In genomic region chr13:61002686-61003085, GRCh38 we compare ENCODE assay signal across 27 cellular contexts.
"Had no signal": no experiment of that assay in that cellular context is flagged by ENCODE, and none has a peak within 500 bp of the region (broad histone marks: within the 10 kb centered on the region; RNA-seq: fewer than 3 reads in every experiment).

No MANE protein-coding gene starts in this region.

- H3K4me1 Mint-ChIP-seq: mesothelial cell of epicardium; naive B cell; stimulated activated memory B cell treated with anti-CD40 and anti-IgM and Interleukin-4, amounts not matched to agents 10 μg/mL and 1 μg/mL and 100 μg/mL, for 72 hours; stimulated activated naive CD8-positive, alpha-beta T cell treated with anti-CD3 and anti-CD28 coated beads, Interleukin-15, amount 100 ng/mL, for 72 hours had no signal

- H3K27ac ChIP-seq: hepatocyte, left lung, lower lobe of right lung, ovary, right atrium auricular region, right lobe of liver, thyroid gland, transverse colon, upper lobe of left lung, vagina had no signal

- H3K36me3 Mint-ChIP-seq: mesothelial cell of epicardium; stimulated activated memory B cell treated with anti-CD40 and anti-IgM and Interleukin-4, amounts not matched to agents 10 μg/mL and 1 μg/mL and 100 μg/mL, for 72 hours had no signal

- DNase-seq: kidney; left colon; left lung; lower lobe of right lung; mammary epithelial cell; mesenchymal stem cell; naive B cell; ovary; right lobe of liver; stimulated activated CD4-positive, alpha-beta T cell treated with anti-CD3 and anti-CD28 coated beads, Interleukin-1b, Interleukin-23, amount 100 ng/mL, for 48 hours; stimulated activated CD4-positive, alpha-beta T cell treated with anti-CD3 and anti-CD28 coated beads, Interleukin-2, amount 100 ng/mL, for 48 hours; stimulated activated CD4-positive, alpha-beta T cell treated with anti-CD3 and anti-CD28 coated beads, Interleukin-4, amount 100 ng/mL, for 4 hours; stimulated activated CD8-positive, alpha-beta memory T cell treated with anti-CD3 and anti-CD28 coated beads, Interleukin-4, amount 100 ng/mL, for 48 hours; stimulated activated naive CD4-positive, alpha-beta T cell treated with Interleukin-2 at 50 U/mL for 16 hours; stimulated activated naive CD8-positive, alpha-beta T cell treated with anti-CD3 and anti-CD28 coated beads, Interleukin-15, amount 100 ng/mL, for 72 hours; substantia nigra; thyroid gland; transverse colon; upper lobe of left lung had no signal

- H3K4me3 ChIP-seq: hepatocyte, left lung, lower lobe of right lung, ovary, right atrium auricular region, right lobe of liver, smooth muscle cell, thyroid gland, transverse colon, upper lobe of left lung, vagina had no signal

- H3K27ac Mint-ChIP-seq: mesothelial cell of epicardium; natural killer cell treated with Interleukin-12 subunit alpha and Interleukin-12 subunit beta and Interleukin-15 and Interleukin-18, amount 100 ng/mL, for 72 hours; progenitor cell of endocrine pancreas; stimulated activated memory B cell treated with anti-CD40 and anti-IgM and Interleukin-4, amounts not matched to agents 10 μg/mL and 1 μg/mL and 100 μg/mL, for 72 hours; stimulated activated naive CD8-positive, alpha-beta T cell treated with anti-CD3 and anti-CD28 coated beads, Interleukin-15, amount 100 ng/mL, for 72 hours had no signal

- ATAC-seq: left colon; left lung; natural killer cell treated with Interleukin-12 subunit alpha and Interleukin-12 subunit beta and Interleukin-15 and Interleukin-18, amount 100 ng/mL, for 72 hours; right lobe of liver; stimulated activated memory B cell treated with anti-CD40 and anti-IgM and Interleukin-4, amounts not matched to agents 10 μg/mL and 1 μg/mL and 100 μg/mL, for 72 hours; stimulated activated naive CD8-positive, alpha-beta T cell treated with anti-CD3 and anti-CD28 coated beads, Interleukin-15, amount 100 ng/mL, for 72 hours had no signal

- H3K27me3 ChIP-seq: hepatocyte, left lung, ovary, right atrium auricular region, right lobe of liver, thyroid gland, transverse colon, upper lobe of left lung, vagina had no signal

- H3K4me2 ChIP-seq: hepatocyte, smooth muscle cell had no signal

- H2AFZ ChIP-seq: hepatocyte had no signal

- H3K36me3 ChIP-seq: left lung, lower lobe of right lung, ovary, right atrium auricular region, right lobe of liver, thyroid gland, transverse colon, upper lobe of left lung, vagina had no signal

- H3K9me3 ChIP-seq: ovary, right lobe of liver, thyroid gland, vagina had no signal

- H3K4me3 Mint-ChIP-seq: mesothelial cell of epicardium; naive B cell; natural killer cell treated with Interleukin-12 subunit alpha and Interleukin-12 subunit beta and Interleukin-15 and Interleukin-18, amount 100 ng/mL, for 72 hours; stimulated activated memory B cell treated with anti-CD40 and anti-IgM and Interleukin-4, amounts not matched to agents 10 μg/mL and 1 μg/mL and 100 μg/mL, for 72 hours; stimulated activated naive CD8-positive, alpha-beta T cell treated with anti-CD3 and anti-CD28 coated beads, Interleukin-15, amount 100 ng/mL, for 72 hours had no signal

- H3K79me2 ChIP-seq: hepatocyte had no signal

- H3K27me3 Mint-ChIP-seq: naive B cell; natural killer cell treated with Interleukin-12 subunit alpha and Interleukin-12 subunit beta and Interleukin-15 and Interleukin-18, amount 100 ng/mL, for 72 hours; progenitor cell of endocrine pancreas; stimulated activated memory B cell treated with anti-CD40 and anti-IgM and Interleukin-4, amounts not matched to agents 10 μg/mL and 1 μg/mL and 100 μg/mL, for 72 hours; stimulated activated naive CD8-positive, alpha-beta T cell treated with anti-CD3 and anti-CD28 coated beads, Interleukin-15, amount 100 ng/mL, for 72 hours had no signal

- H3K4me1 ChIP-seq: left lung, lower lobe of right lung, right atrium auricular region, right lobe of liver, thyroid gland, transverse colon, upper lobe of left lung, vagina had no signal
